In genomic region chr3:132174500-132174899, GRCh38 we compare ENCODE assay signal across 22 cellular contexts.
"Had no signal": no experiment of that assay in that cellular context is flagged by ENCODE, and none has a peak within 500 bp of the region (broad histone marks: within the 10 kb centered on the region; RNA-seq: fewer than 3 reads in every experiment).

No MANE protein-coding gene starts in this region.

- H3K36me3 ChIP-seq: adrenal gland, cardiac muscle cell, esophagus muscularis mucosa, left lung, spleen, thyroid gland had no signal

- H3K4me3 ChIP-seq: adrenal gland, cardiac muscle cell, dorsolateral prefrontal cortex, esophagus muscularis mucosa, left lung, spleen, thyroid gland had no signal

- H3K4me1 ChIP-seq: adrenal gland, esophagus muscularis mucosa, left lung, spleen, thyroid gland had no signal

- DNase-seq: activated B cell treated with CpG ODN at 0.5 μM for 24 hours; activated CD4-positive, alpha-beta memory T cell treated with anti-CD3 and anti-CD28 coated beads for 36 hours; activated CD4-positive, alpha-beta T cell treated with anti-CD3 and anti-CD28 coated beads for 4 hours; activated gamma-delta T cell treated with Interleukin-2 at 50 U/mL for 16 hours; activated T-cell treated with anti-CD3 and anti-CD28 coated beads for 4 hours; adrenal gland; dorsolateral prefrontal cortex; endodermal cell; midbrain; nucleus accumbens; spleen; stimulated activated CD4-positive, alpha-beta T cell treated with anti-CD3 and anti-CD28 coated beads, Interleukin-4, amount 100 ng/mL, for 4 hours; stimulated activated naive B cell treated with anti-CD40 and anti-IgM and Interleukin-4, amounts not matched to agents 10 μg/mL and 1 μg/mL and 100 μg/mL, for 72 hours; thyroid gland had no signal

- H3K4me3 Mint-ChIP-seq: activated B cell treated with CpG ODN at 0.5 μM for 24 hours; activated CD4-positive, alpha-beta memory T cell treated with anti-CD3 and anti-CD28 coated beads for 36 hours; activated T-helper 1 cell treated with anti-CD3 and anti-CD28 coated beads, Interleukin-12 subunit alpha, Interleukin-12 subunit beta, Interleukin-2, Interleukin-4 antibody, amounts not matched to agents 30 ng/mL and 10 ng/mL and 1 ng/mL, durations not matched to agents 14 hours and 24 hours and 36 hours; endodermal cell; nephron; stimulated activated naive B cell treated with anti-CD40 and anti-IgM and Interleukin-4, amounts not matched to agents 10 μg/mL and 1 μg/mL and 100 μg/mL, for 72 hours; T-helper 2 cell treated with Interferon-gamma antibody and Interleukin-4, amounts not matched to agents 5 μg/mL and 100 μg/mL, for 36 hours had no signal

- H3K4me1 Mint-ChIP-seq: activated B cell treated with CpG ODN at 0.5 μM for 24 hours; endodermal cell; nephron; stimulated activated naive B cell treated with anti-CD40 and anti-IgM and Interleukin-4, amounts not matched to agents 10 μg/mL and 1 μg/mL and 100 μg/mL, for 72 hours had no signal

- H3K9me3 ChIP-seq: adrenal gland, esophagus muscularis mucosa, left lung, spleen, thyroid gland had no signal

- H3K9me3 Mint-ChIP-seq: activated B cell treated with CpG ODN at 0.5 μM for 24 hours; activated CD4-positive, alpha-beta memory T cell treated with anti-CD3 and anti-CD28 coated beads for 36 hours; activated naive CD4-positive, alpha-beta T cell treated with anti-CD3 and anti-CD28 coated beads, Interleukin-2, amount 50 U/mL, for 72 hours; activated T-helper 1 cell treated with anti-CD3 and anti-CD28 coated beads, Interleukin-12 subunit alpha, Interleukin-12 subunit beta, Interleukin-2, Interleukin-4 antibody, amounts not matched to agents 30 ng/mL and 10 ng/mL and 1 ng/mL, durations not matched to agents 14 hours and 24 hours and 36 hours; endodermal cell; nephron; stimulated activated naive B cell treated with anti-CD40 and anti-IgM and Interleukin-4, amounts not matched to agents 10 μg/mL and 1 μg/mL and 100 μg/mL, for 72 hours; T-helper 2 cell treated with Interferon-gamma antibody and Interleukin-4, amounts not matched to agents 5 μg/mL and 100 μg/mL, for 36 hours had no signal

- H3K27ac Mint-ChIP-seq: activated B cell treated with CpG ODN at 0.5 μM for 24 hours; activated CD4-positive, alpha-beta memory T cell treated with anti-CD3 and anti-CD28 coated beads for 36 hours; activated naive CD4-positive, alpha-beta T cell treated with anti-CD3 and anti-CD28 coated beads, Interleukin-2, amount 50 U/mL, for 72 hours; activated T-helper 1 cell treated with anti-CD3 and anti-CD28 coated beads, Interleukin-12 subunit alpha, Interleukin-12 subunit beta, Interleukin-2, Interleukin-4 antibody, amounts not matched to agents 30 ng/mL and 10 ng/mL and 1 ng/mL, durations not matched to agents 14 hours and 24 hours and 36 hours; endodermal cell; nephron; stimulated activated naive B cell treated with anti-CD40 and anti-IgM and Interleukin-4, amounts not matched to agents 10 μg/mL and 1 μg/mL and 100 μg/mL, for 72 hours; T-helper 2 cell treated with Interferon-gamma antibody and Interleukin-4, amounts not matched to agents 5 μg/mL and 100 μg/mL, for 36 hours had no signal

- H3K27me3 ChIP-seq: adrenal gland, thyroid gland had no signal

- H3K27ac ChIP-seq: adrenal gland, cardiac muscle cell, dorsolateral prefrontal cortex, esophagus muscularis mucosa, left lung, spleen, thyroid gland had no signal

- ATAC-seq: activated naive CD4-positive, alpha-beta T cell treated with anti-CD3 and anti-CD28 coated beads, Interleukin-2, amount 50 U/mL, for 72 hours; left lung; sciatic nerve; stimulated activated naive B cell treated with anti-CD40 and anti-IgM and Interleukin-4, amounts not matched to agents 10 μg/mL and 1 μg/mL and 100 μg/mL, for 72 hours had no signal

- H3K36me3 Mint-ChIP-seq: activated CD4-positive, alpha-beta memory T cell treated with anti-CD3 and anti-CD28 coated beads for 36 hours; activated naive CD4-positive, alpha-beta T cell treated with anti-CD3 and anti-CD28 coated beads, Interleukin-2, amount 50 U/mL, for 72 hours; stimulated activated naive B cell treated with anti-CD40 and anti-IgM and Interleukin-4, amounts not matched to agents 10 μg/mL and 1 μg/mL and 100 μg/mL, for 72 hours had no signal
